ENCODE assay signal across 8 cellular contexts in genomic region chr22:20319745-20320658, GRCh38. TPM values are rescaled to one million over a fixed set of nuclear protein-coding genes. Genes with fewer than 3 reads are reported as not detected.
DNase-seq lines count a peak whose midpoint lies in the region; ATAC-seq and TF ChIP-seq lines count a peak whose summit lies in the region.

TSS of gene DGCR6L (minus strand) at chr22:20320060. CDS start at chr22:20319988, 72 bp downstream.

- no peaks in the 10 kb centered on the region for H3K27me3 ChIP-seq in prostate gland (replicated peaks; ENCODE audit: insufficient read depth)
- no peaks in the 10 kb centered on the region for H3K27me3 ChIP-seq in upper lobe of right lung

- H3K4me3 ChIP-seq in prostate gland (peak within 1 kb of the TSS; percentile 95 to 97), upper lobe of right lung (peak within 1 kb of the TSS; percentile 98)

- TF ChIP-seq POLR2A in GM10847 (IDR thresholded peaks at IDR 0.05; ENCODE audit: extremely low read depth, insufficient read length) (peak; percentile 30), prostate gland (IDR thresholded peaks at IDR 0.05) (peak; percentile 92)

- peak; percentile 61 for ATAC-seq in HG02588 (IDR thresholded peaks at IDR 0.05; ENCODE audit: unreplicated experiment)
- ATAC-seq in left ventricle myocardium superior = peak; percentile 92
- ATAC-seq in upper lobe of right lung = peak; percentile 96

- DNase-seq in NCI-H128 (lab: John Stamatoyannopoulos, UW; ENCODE audit: unreplicated experiment) (peak; percentile 61), T-helper 2 cell (peak; percentile 93 to 99 (median 97)), amygdala (lab: John Stamatoyannopoulos, UW) (peak; percentile 49 to 94 (median 83)), left ventricle myocardium superior (peak; percentile 99), prostate gland (ENCODE audit: low spot score) (peak; percentile 94), upper lobe of right lung (peak; percentile 99)

- peaks cover 8% of the 10 kb centered on the region for H3K4me1 ChIP-seq in prostate gland (replicated peaks)
- H3K4me1 ChIP-seq in upper lobe of right lung = peaks cover 21% of the 10 kb centered on the region

- H3K9me3 ChIP-seq in prostate gland (no peaks in the 10 kb centered on the region), upper lobe of right lung (no peaks in the 10 kb centered on the region)

- H3K36me3 ChIP-seq in prostate gland (no peaks in the 10 kb centered on the region), upper lobe of right lung (no peaks in the 10 kb centered on the region)

- peak within 1 kb of the TSS; percentile 88 to 90 for H3K27ac ChIP-seq in prostate gland
- peak within 1 kb of the TSS; percentile 77 for H3K27ac ChIP-seq in upper lobe of right lung

- TF ChIP-seq CTCF in prostate gland (IDR thresholded peaks at IDR 0.05) = peak in 1 of 4 experiments; percentile 19
- TF ChIP-seq CTCF in upper lobe of right lung (IDR thresholded peaks at IDR 0.05) = no peak

- WGBS in prostate gland = under 1% methylated on average over 75 of the region's 98 CpGs

- intact Hi-C loops in left ventricle myocardium superior (cut with micrococcal nuclease) (no loop called here), prostate gland (cut with DNase I) (no loop called here), upper lobe of right lung (cut with DNase I) (no loop called here)

RNA-seq across cellular contexts. Expression of gene DGCR6L, which starts in this region (rescaled TPM):
- total RNA-seq in left ventricle myocardium superior (46.8 TPM), prostate gland (100 to 1,000 TPM; 101 to 109 TPM), upper lobe of right lung (35.8 TPM)

Comparison
In these comparisons a context has a peak if more than half of its experiments do, and no peak if none do; other contexts are left out.
1. Peak in every context shown above with its lines: DNase-seq, ATAC-seq, H3K4me3 ChIP-seq and H3K27ac ChIP-seq.